ENCODE assay signal across 17 cellular contexts in genomic region chr16:89293276-89294143, GRCh38.
DNase-seq lines count a peak whose midpoint lies in the region; ATAC-seq, FAIRE-seq and TF ChIP-seq lines count a peak whose summit lies in the region.
"Had no signal": no experiment of that assay in that cellular context is flagged by ENCODE, and none has a peak within 500 bp of the region (broad histone marks: within the 10 kb centered on the region; RNA-seq: fewer than 3 reads in every experiment).

No MANE protein-coding gene starts in this region.

- peak overlapping the region; percentile 43 for H3K27ac ChIP-seq in cardiac muscle cell
- no peak overlapping the region for H3K27ac ChIP-seq in astrocyte (ENCODE audit: low read depth, low read length)
- no peak overlapping the region for H3K27ac ChIP-seq in kidney (ENCODE audit: low read depth in 2 of 2, low read length in 2 of 2)
- H3K27ac ChIP-seq: hepatocyte, neutrophil, tibial artery had no signal

- no peak overlapping the region for H3K4me2 ChIP-seq in astrocyte (ENCODE audit: low read length)
- H3K4me2 ChIP-seq: hepatocyte had no signal

- H3K27me3 Mint-ChIP-seq in astrocyte (ENCODE audit: low read depth, unreplicated experiment) (no peaks in the 10 kb centered on the region), type B pancreatic cell (no peaks in the 10 kb centered on the region)

- no peak for FAIRE-seq in astrocyte (lab: Jason Lieb, UNC)
- FAIRE-seq in kidney (lab: Jason Lieb, UNC), result no peak

- H3K9me3 Mint-ChIP-seq in astrocyte (ENCODE audit: unreplicated experiment) (no peaks in the 10 kb centered on the region), type B pancreatic cell (no peaks in the 10 kb centered on the region)

- H3K4me3 Mint-ChIP-seq in astrocyte (ENCODE audit: unreplicated experiment), result no peak overlapping the region
- H3K4me3 Mint-ChIP-seq in type B pancreatic cell, result no peak overlapping the region
- H3K4me3 Mint-ChIP-seq: activated CD8-positive, alpha-beta T cell treated with anti-CD3 and anti-CD28 coated beads, Interleukin-2, amount 10 ng/mL, durations not matched to agents 7 days and 5 days had no signal

- H3K9ac ChIP-seq in astrocyte (ENCODE audit: low read length) (no peak overlapping the region), kidney (ENCODE audit: low read length in 2 of 2) (no peak overlapping the region)

- ATAC-seq in Right ventricle myocardium inferior (no peak), GM21737 (IDR thresholded peaks at IDR 0.05; ENCODE audit: unreplicated experiment) (no peak)
- ATAC-seq: activated CD8-positive, alpha-beta T cell treated with anti-CD3 and anti-CD28 coated beads, Interleukin-2, amount 10 ng/mL, durations not matched to agents 7 days and 5 days had no signal

- intact Hi-C loops in Right ventricle myocardium inferior (cut with DNase I), result no loop called here
- intact Hi-C loops in kidney (cut with DNase I), result no loop called here

- H3K27ac Mint-ChIP-seq in astrocyte (ENCODE audit: unreplicated experiment) (no peak overlapping the region), type B pancreatic cell (no peak overlapping the region)

- peaks cover 24% of the 10 kb centered on the region for H3K4me1 Mint-ChIP-seq in astrocyte (ENCODE audit: low read depth, unreplicated experiment)
- peaks cover 38% of the 10 kb centered on the region for H3K4me1 Mint-ChIP-seq in type B pancreatic cell (ENCODE audit: unreplicated experiment)

- DNase-seq in cardiac muscle cell (ENCODE audit: low read depth in 1 of 2, low spot score in 1 of 2), result peak in 1 of 2 donors; percentile 48
- DNase-seq in Right ventricle myocardium inferior (ENCODE audit: missing footprints), result no peak
- no peak for DNase-seq in astrocyte (ENCODE audit: low read depth)
- DNase-seq in kidney, result peak; percentile 53
- DNase-seq in type B pancreatic cell (ENCODE audit: extremely low spot score, unreplicated experiment), result no peak
- DNase-seq in activated effector memory CD4-positive, alpha-beta T cell treated with anti-CD3 and anti-CD28 coated beads, Interleukin-2, amount 50 U/mL, for 16 hours, result no peak
- DNase-seq in activated CD4-positive, alpha-beta T cell treated with anti-CD3 and anti-CD28 coated beads, Interleukin-2, amount 50 U/mL, for 4 hours, result no peak
- DNase-seq: activated CD8-positive, alpha-beta T cell treated with anti-CD3 and anti-CD28 coated beads, Interleukin-2, amount 10 ng/mL, durations not matched to agents 7 days and 5 days; activated naive CD4-positive, alpha-beta T cell; mesenchymal stem cell; NCI-H146; NCI-H524; RPMI8226; tibial artery had no signal

- H3K27me3 ChIP-seq in cardiac muscle cell, result no peaks in the 10 kb centered on the region
- no peaks in the 10 kb centered on the region for H3K27me3 ChIP-seq in astrocyte (ENCODE audit: insufficient read depth, low read length)
- H3K27me3 ChIP-seq: hepatocyte, neutrophil, tibial artery had no signal

- no peak overlapping the region for H2AFZ ChIP-seq in astrocyte (ENCODE audit: low read depth, low read length)
- H2AFZ ChIP-seq: hepatocyte had no signal

- H3K4me3 ChIP-seq in cardiac muscle cell (no peak overlapping the region), astrocyte (ENCODE audit: insufficient read depth, low read depth, low read length) (no peak overlapping the region), kidney (ENCODE audit: low read length in 2 of 2) (no peak overlapping the region)
- H3K4me3 ChIP-seq: hepatocyte, tibial artery had no signal

- H3K36me3 ChIP-seq in cardiac muscle cell (peaks cover 2% of the 10 kb centered on the region), astrocyte (ENCODE audit: insufficient read depth, low read length) (peaks cover 6% of the 10 kb centered on the region), kidney (ENCODE audit: control insufficient read depth in 1 of 2, insufficient read depth in 2 of 2, low read length in 2 of 2) (peaks cover 5% of the 10 kb centered on the region in 2 donors)

- peaks cover 93% of the 10 kb centered on the region for H4K20me1 ChIP-seq in astrocyte (ENCODE audit: insufficient read depth, low read length)

- TF ChIP-seq CTCF in cardiac muscle cell (IDR thresholded peaks at IDR 0.05; ENCODE audit: low read depth, low read length) (no peak), astrocyte (IDR thresholded peaks at IDR 0.05; ENCODE audit: insufficient read depth, low read depth, low read length) (peak; percentile 4), kidney (IDR thresholded peaks at IDR 0.05; ENCODE audit: borderline replicate concordance, extremely low read depth, insufficient read depth) (no peak), type B pancreatic cell (conservative IDR thresholded peaks at IDR 0.05) (peak; percentile 41)

- peaks cover 78% of the 10 kb centered on the region for H3K79me2 ChIP-seq in astrocyte (ENCODE audit: insufficient read depth, low read length)

- H3K36me3 Mint-ChIP-seq in astrocyte (ENCODE audit: low read depth, unreplicated experiment) (peaks cover 14% of the 10 kb centered on the region), type B pancreatic cell (peaks cover 11% of the 10 kb centered on the region)

- H3K9me3 ChIP-seq in cardiac muscle cell (ENCODE audit: low read depth) (no peaks in the 10 kb centered on the region), astrocyte (ENCODE audit: insufficient read depth, low read depth, low read length) (no peaks in the 10 kb centered on the region), kidney (ENCODE audit: control insufficient read depth in 1 of 2, low read length in 2 of 2) (no peaks in the 10 kb centered on the region)
- H3K9me3 ChIP-seq: neutrophil, tibial artery had no signal

- H3K4me1 ChIP-seq in cardiac muscle cell (ENCODE audit: low read depth) (peaks cover 13% of the 10 kb centered on the region), astrocyte (ENCODE audit: insufficient read depth, low read length) (no peaks in the 10 kb centered on the region), kidney (ENCODE audit: control insufficient read depth in 1 of 2, insufficient read depth in 1 of 2, low read depth in 1 of 2, low read length in 2 of 2) (no peaks in the 10 kb centered on the region)

Comparison
In these comparisons a context has a peak if more than half of its experiments do, and no peak if none do; other contexts are left out.
1. CTCF ChIP-seq: peak in astrocyte (single experiment) and type B pancreatic cell (single experiment); none in cardiac muscle cell (single experiment) and kidney (single experiment).